In genomic region chr10:60893231-60893630, GRCh38 we compare ENCODE assay signal across 2 cellular contexts.
TF ChIP-seq lines count a peak whose summit lies in the region.

No MANE protein-coding gene starts in this region.

TF ChIP-seq in HepG2, 621 proteins besides CTCF, POLR2A, EP300 and RAD21 (continues in another document):
- TF ChIP-seq STAT6 (CRISPR knock-in tag; IDR thresholded peaks at IDR 0.05; ENCODE audit: borderline replicate concordance) = no peak
- no peak for TF ChIP-seq ZBTB4 (CRISPR knock-in tag; IDR thresholded peaks at IDR 0.05; ENCODE audit: borderline replicate concordance)
- TF ChIP-seq GATAD2A (CRISPR knock-in tag; IDR thresholded peaks at IDR 0.05) = 0 out of 2 replicates have a peak, but pooled peaks have one; percentile 35
- TF ChIP-seq SP140L (CRISPR knock-in tag; IDR thresholded peaks at IDR 0.05; ENCODE audit: borderline replicate concordance) = no peak
- peak; percentile 47; the same call in 1 of the 2 replicates for TF ChIP-seq ARID5B (CRISPR knock-in tag; IDR thresholded peaks at IDR 0.05)
- peak; percentile 30; the same call in 1 of the 2 replicates for TF ChIP-seq MAFF (IDR thresholded peaks at IDR 0.05; ENCODE audit: low read depth, low read length)
- TF ChIP-seq FOSL2 (CRISPR knock-in tag; IDR thresholded peaks at IDR 0.05) = peak; percentile 9; the same call in 1 of the 2 replicates
- peak; percentile 62; the same call in 1 of the 2 replicates for TF ChIP-seq ARID3A (IDR thresholded peaks at IDR 0.05; ENCODE audit: low read depth, low read length)
- TF ChIP-seq ZNF788 (CRISPR knock-in tag; IDR thresholded peaks at IDR 0.05; ENCODE audit: borderline replicate concordance) = no peak

TF ChIP-seq in K562, 482 proteins besides CTCF, POLR2A, EP300 and RAD21:
- no peak for TF ChIP-seq PBX2 (CRISPR knock-in tag; IDR thresholded peaks at IDR 0.05; ENCODE audit: low read depth)
- no peak for TF ChIP-seq PBX2 (tag; conservative IDR thresholded peaks at IDR 0.05; ENCODE audit: low read depth)
- TF ChIP-seq TCF7L2 (IDR thresholded peaks at IDR 0.05; ENCODE audit: low read depth, low read length) = no peak
- TF ChIP-seq CBX1 (IDR thresholded peaks at IDR 0.05; ENCODE audit: low read depth) = no peak
- no peak for TF ChIP-seq ZZZ3 (IDR thresholded peaks at IDR 0.05)
- peak; percentile 44 for TF ChIP-seq FOSL1 (tag; conservative IDR thresholded peaks at IDR 0.05)
- TF ChIP-seq ATF3 (IDR thresholded peaks at IDR 0.05) = peak; percentile 78
- no peak for TF ChIP-seq ATF3 (CRISPR knock-in tag; conservative IDR thresholded peaks at IDR 0.05)
- TF ChIP-seq TCFL5 (CRISPR knock-in tag; conservative IDR thresholded peaks at IDR 0.05) = no peak
- TF ChIP-seq JUND (IDR thresholded peaks at IDR 0.05; ENCODE audit: borderline replicate concordance, low read depth, low read length) = peak; percentile 52; the same call in 1 of the 2 replicates
- TF ChIP-seq JUND (tag; IDR thresholded peaks at IDR 0.05; ENCODE audit: borderline replicate concordance, low read depth, low read length) = peak; percentile 61; the same call in 1 of the 3 replicates
